9 cellular contexts compared by ENCODE assay signal in genomic region chr3:14780927-14781507, GRCh38. TPM values are rescaled to one million over a fixed set of nuclear protein-coding genes. Genes with fewer than 3 reads are reported as not detected.
DNase-seq lines count a peak whose midpoint lies in the region; TF ChIP-seq lines count a peak whose summit lies in the region.
"Had no signal": no experiment of that assay in that cellular context is flagged by ENCODE, and none has a peak within 500 bp of the region (broad histone marks: within the 10 kb centered on the region; RNA-seq: fewer than 3 reads in every experiment).

No MANE protein-coding gene starts in this region.

- TF ChIP-seq CTCF in fibroblast of mammary gland (conservative IDR thresholded peaks at IDR 0.05; ENCODE audit: control insufficient read depth, insufficient read depth, low read depth, low read length) = peak; percentile 66

- no peak overlapping the region for H3K4ac ChIP-seq in trophoblast cell (ENCODE audit: low read depth, low read length)

- no CpG with 5 or more reads among the region's 12 CpGs for WGBS in trophoblast cell (ENCODE audit: extremely low coverage, insufficient coverage, insufficient read length)

- no peak overlapping the region for H3K4me3 ChIP-seq in fibroblast of mammary gland (ENCODE audit: control insufficient read depth, low read depth, low read length)
- H3K4me3 ChIP-seq in trophoblast cell (ENCODE audit: low read depth, low read length) = no peak overlapping the region

- no peak overlapping the region for H3K4me2 ChIP-seq in trophoblast cell (ENCODE audit: low read length)

- H3K18ac ChIP-seq in trophoblast cell (ENCODE audit: low read length) = no peak overlapping the region

- no peak overlapping the region for H4K8ac ChIP-seq in trophoblast cell (ENCODE audit: low read depth, low read length)

- H3K9me3 ChIP-seq in trophoblast cell (ENCODE audit: insufficient read depth, low read depth, low read length) = peaks cover 4% of the 10 kb centered on the region

- H3K27me3 ChIP-seq in trophoblast cell (ENCODE audit: insufficient read depth, low read length) = no peaks in the 10 kb centered on the region

- no peak overlapping the region for H4K91ac ChIP-seq in trophoblast cell (ENCODE audit: low read depth, low read length)

- DNase-seq in COR-L47 (lab: John Stamatoyannopoulos, UW) = peak; percentile 34
- peak; percentile 77 for DNase-seq in GM19240 (ENCODE audit: insufficient read length, low spot score)
- peak; percentile 78 for DNase-seq in HuH-7.5 (ENCODE audit: low spot score)
- DNase-seq in SK-N-DZ (ENCODE audit: low spot score) = peak; percentile 52
- DNase-seq in fibroblast of mammary gland (ENCODE audit: low read depth) = peak; percentile 48
- DNase-seq in trophoblast cell = peak; percentile 57 to 72
- DNase-seq in DMS79 (lab: John Stamatoyannopoulos, UW) = no peak
- no peak for DNase-seq in retina
- DNase-seq: natural killer cell had no signal

- no peak overlapping the region for H2BK120ac ChIP-seq in trophoblast cell (ENCODE audit: insufficient read depth, low read length, poor library complexity)

- H3K9ac ChIP-seq in trophoblast cell (ENCODE audit: low read length) = no peak overlapping the region

- no peaks in the 10 kb centered on the region for H3K79me1 ChIP-seq in trophoblast cell (ENCODE audit: low read length)

- H3K36me3 ChIP-seq in trophoblast cell (ENCODE audit: control insufficient read depth in 1 of 2, insufficient read depth in 2 of 2, low read length in 2 of 2) = no peaks in the 10 kb centered on the region

- no peaks in the 10 kb centered on the region for H3K4me1 ChIP-seq in trophoblast cell (ENCODE audit: control insufficient read depth in 1 of 2, insufficient read depth in 2 of 2, low read length in 2 of 2)

- no peak overlapping the region for H2BK5ac ChIP-seq in trophoblast cell (ENCODE audit: low read depth, low read length, poor library complexity)

- H2BK12ac ChIP-seq in trophoblast cell (ENCODE audit: low read length) = no peak overlapping the region

- no peak overlapping the region for H3K27ac ChIP-seq in trophoblast cell (ENCODE audit: low read depth, low read length)

- H3K14ac ChIP-seq in trophoblast cell (ENCODE audit: low read length) = no peak overlapping the region

- no peak overlapping the region for H2AFZ ChIP-seq in trophoblast cell (ENCODE audit: insufficient read depth, low read length, poor library complexity)

- no peak overlapping the region for H3K23ac ChIP-seq in trophoblast cell (ENCODE audit: low read length)

- H3K79me2 ChIP-seq in trophoblast cell (ENCODE audit: control insufficient read depth, insufficient read depth, low read length, poor library complexity) = no peaks in the 10 kb centered on the region

- no peak overlapping the region for H2AK5ac ChIP-seq in trophoblast cell (ENCODE audit: low read length)

- no peak overlapping the region for H4K12ac ChIP-seq in trophoblast cell (ENCODE audit: low read depth, low read length)

RNA-seq across cellular contexts. Expression of gene FGD5, which starts 37.7 kb away (rescaled TPM):
- not detected in 2 replicates for polyA plus RNA-seq in SK-N-DZ (2014; cell fraction: cytosol; rRNA removed)
- polyA plus RNA-seq in SK-N-DZ (2014; cell fraction: nucleus; rRNA removed) = not detected in 2 replicates
- polyA plus RNA-seq in trophoblast cell (2013) = 23.6 and 27.1 TPM in 2 replicates

Comparison
In these comparisons a context has a peak if more than half of its experiments do, and no peak if none do; other contexts are left out.
1. DNase-seq: peak in COR-L47 (single experiment), GM19240 (single experiment), HuH-7.5 (single experiment), SK-N-DZ (single experiment), fibroblast of mammary gland (single experiment) and trophoblast cell (2 of 2); none in DMS79 (single experiment) and retina (single experiment).